ENCODE assay signal across 2 cellular contexts in the genomic region with DNA sequence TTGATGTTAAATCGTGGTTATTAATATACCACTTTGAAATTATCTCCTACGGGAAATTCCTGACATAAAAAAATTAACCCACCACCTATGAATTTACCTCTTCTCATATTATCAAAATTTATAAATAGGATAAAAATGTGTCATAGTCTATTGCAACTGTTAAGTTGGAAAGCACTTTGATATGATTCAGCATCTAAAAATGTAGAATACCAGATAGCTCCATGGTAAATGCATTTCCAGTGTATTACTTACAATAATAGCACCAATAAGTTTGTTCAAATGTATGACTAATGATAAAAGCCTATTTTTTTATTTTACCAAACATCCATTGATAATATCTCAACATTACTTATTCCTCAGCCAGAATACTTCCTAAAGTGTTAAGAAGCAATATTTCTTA.
TF ChIP-seq lines count a peak whose summit lies in the region.

No MANE protein-coding gene starts in this region.

TF ChIP-seq in SK-N-SH treated with all-trans-retinoic acid at 6 μM for 48 hours, 23 proteins besides CTCF, POLR2A, EP300 and RAD21:
- TF ChIP-seq, protein P1, sequence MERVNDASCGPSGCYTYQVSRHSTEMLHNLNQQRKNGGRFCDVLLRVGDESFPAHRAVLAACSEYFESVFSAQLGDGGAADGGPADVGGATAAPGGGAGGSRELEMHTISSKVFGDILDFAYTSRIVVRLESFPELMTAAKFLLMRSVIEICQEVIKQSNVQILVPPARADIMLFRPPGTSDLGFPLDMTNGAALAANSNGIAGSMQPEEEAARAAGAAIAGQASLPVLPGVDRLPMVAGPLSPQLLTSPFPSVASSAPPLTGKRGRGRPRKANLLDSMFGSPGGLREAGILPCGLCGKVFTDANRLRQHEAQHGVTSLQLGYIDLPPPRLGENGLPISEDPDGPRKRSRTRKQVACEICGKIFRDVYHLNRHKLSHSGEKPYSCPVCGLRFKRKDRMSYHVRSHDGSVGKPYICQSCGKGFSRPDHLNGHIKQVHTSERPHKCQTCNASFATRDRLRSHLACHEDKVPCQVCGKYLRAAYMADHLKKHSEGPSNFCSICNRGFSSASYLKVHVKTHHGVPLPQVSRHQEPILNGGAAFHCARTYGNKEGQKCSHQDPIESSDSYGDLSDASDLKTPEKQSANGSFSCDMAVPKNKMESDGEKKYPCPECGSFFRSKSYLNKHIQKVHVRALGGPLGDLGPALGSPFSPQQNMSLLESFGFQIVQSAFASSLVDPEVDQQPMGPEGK (CRISPR knock-in tag; IDR thresholded peaks at IDR 0.05; ENCODE audit: borderline replicate concordance): no peak
- no peak for TF ChIP-seq ZNF565 (CRISPR knock-in tag; conservative IDR thresholded peaks at IDR 0.05; ENCODE audit: low read depth)
- no peak for TF ChIP-seq ZFP3 (CRISPR knock-in tag; IDR thresholded peaks at IDR 0.05)
- TF ChIP-seq ESRRG (CRISPR knock-in tag; IDR thresholded peaks at IDR 0.05): no peak
- no peak for TF ChIP-seq ZNF8 (CRISPR knock-in tag; IDR thresholded peaks at IDR 0.05)
- TF ChIP-seq ZC3H10 (CRISPR knock-in tag; IDR thresholded peaks at IDR 0.05): no peak
- TF ChIP-seq ZNF70 (CRISPR knock-in tag; IDR thresholded peaks at IDR 0.05): no peak
- no peak for TF ChIP-seq TCF4 (CRISPR knock-in tag; IDR thresholded peaks at IDR 0.05; ENCODE audit: borderline replicate concordance)
- TF ChIP-seq TOX (CRISPR knock-in tag; IDR thresholded peaks at IDR 0.05; ENCODE audit: borderline replicate concordance): no peak
- TF ChIP-seq CSDC2 (CRISPR knock-in tag; IDR thresholded peaks at IDR 0.05): no peak
- TF ChIP-seq, protein P2, sequence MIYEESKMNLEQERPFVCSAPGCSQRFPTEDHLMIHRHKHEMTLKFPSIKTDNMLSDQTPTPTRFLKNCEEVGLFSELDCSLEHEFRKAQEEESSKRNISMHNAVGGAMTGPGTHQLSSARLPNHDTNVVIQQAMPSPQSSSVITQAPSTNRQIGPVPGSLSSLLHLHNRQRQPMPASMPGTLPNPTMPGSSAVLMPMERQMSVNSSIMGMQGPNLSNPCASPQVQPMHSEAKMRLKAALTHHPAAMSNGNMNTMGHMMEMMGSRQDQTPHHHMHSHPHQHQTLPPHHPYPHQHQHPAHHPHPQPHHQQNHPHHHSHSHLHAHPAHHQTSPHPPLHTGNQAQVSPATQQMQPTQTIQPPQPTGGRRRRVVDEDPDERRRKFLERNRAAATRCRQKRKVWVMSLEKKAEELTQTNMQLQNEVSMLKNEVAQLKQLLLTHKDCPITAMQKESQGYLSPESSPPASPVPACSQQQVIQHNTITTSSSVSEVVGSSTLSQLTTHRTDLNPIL (CRISPR knock-in tag; IDR thresholded peaks at IDR 0.05; ENCODE audit: low read depth): no peak
- TF ChIP-seq GLIS3 (CRISPR knock-in tag; IDR thresholded peaks at IDR 0.05): no peak
- no peak for TF ChIP-seq ISL1 (CRISPR knock-in tag; IDR thresholded peaks at IDR 0.05)
- no peak for TF ChIP-seq RARB (CRISPR knock-in tag; IDR thresholded peaks at IDR 0.05)
- no peak for TF ChIP-seq OSR1 (CRISPR knock-in tag; IDR thresholded peaks at IDR 0.05)
- TF ChIP-seq BACH2 (CRISPR knock-in tag; IDR thresholded peaks at IDR 0.05; ENCODE audit: borderline replicate concordance): no peak
- no peak for TF ChIP-seq SNAI2 (CRISPR knock-in tag; IDR thresholded peaks at IDR 0.05)

TF ChIP-seq in GM23338, 12 proteins besides CTCF, POLR2A, EP300 and RAD21:
- TF ChIP-seq, protein P3, sequence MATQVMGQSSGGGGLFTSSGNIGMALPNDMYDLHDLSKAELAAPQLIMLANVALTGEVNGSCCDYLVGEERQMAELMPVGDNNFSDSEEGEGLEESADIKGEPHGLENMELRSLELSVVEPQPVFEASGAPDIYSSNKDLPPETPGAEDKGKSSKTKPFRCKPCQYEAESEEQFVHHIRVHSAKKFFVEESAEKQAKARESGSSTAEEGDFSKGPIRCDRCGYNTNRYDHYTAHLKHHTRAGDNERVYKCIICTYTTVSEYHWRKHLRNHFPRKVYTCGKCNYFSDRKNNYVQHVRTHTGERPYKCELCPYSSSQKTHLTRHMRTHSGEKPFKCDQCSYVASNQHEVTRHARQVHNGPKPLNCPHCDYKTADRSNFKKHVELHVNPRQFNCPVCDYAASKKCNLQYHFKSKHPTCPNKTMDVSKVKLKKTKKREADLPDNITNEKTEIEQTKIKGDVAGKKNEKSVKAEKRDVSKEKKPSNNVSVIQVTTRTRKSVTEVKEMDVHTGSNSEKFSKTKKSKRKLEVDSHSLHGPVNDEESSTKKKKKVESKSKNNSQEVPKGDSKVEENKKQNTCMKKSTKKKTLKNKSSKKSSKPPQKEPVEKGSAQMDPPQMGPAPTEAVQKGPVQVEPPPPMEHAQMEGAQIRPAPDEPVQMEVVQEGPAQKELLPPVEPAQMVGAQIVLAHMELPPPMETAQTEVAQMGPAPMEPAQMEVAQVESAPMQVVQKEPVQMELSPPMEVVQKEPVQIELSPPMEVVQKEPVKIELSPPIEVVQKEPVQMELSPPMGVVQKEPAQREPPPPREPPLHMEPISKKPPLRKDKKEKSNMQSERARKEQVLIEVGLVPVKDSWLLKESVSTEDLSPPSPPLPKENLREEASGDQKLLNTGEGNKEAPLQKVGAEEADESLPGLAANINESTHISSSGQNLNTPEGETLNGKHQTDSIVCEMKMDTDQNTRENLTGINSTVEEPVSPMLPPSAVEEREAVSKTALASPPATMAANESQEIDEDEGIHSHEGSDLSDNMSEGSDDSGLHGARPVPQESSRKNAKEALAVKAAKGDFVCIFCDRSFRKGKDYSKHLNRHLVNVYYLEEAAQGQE (IDR thresholded peaks at IDR 0.05; ENCODE audit: unreplicated experiment): no peak
- no peak for TF ChIP-seq JUNB (IDR thresholded peaks at IDR 0.05; ENCODE audit: unreplicated experiment)
- TF ChIP-seq, protein P4, sequence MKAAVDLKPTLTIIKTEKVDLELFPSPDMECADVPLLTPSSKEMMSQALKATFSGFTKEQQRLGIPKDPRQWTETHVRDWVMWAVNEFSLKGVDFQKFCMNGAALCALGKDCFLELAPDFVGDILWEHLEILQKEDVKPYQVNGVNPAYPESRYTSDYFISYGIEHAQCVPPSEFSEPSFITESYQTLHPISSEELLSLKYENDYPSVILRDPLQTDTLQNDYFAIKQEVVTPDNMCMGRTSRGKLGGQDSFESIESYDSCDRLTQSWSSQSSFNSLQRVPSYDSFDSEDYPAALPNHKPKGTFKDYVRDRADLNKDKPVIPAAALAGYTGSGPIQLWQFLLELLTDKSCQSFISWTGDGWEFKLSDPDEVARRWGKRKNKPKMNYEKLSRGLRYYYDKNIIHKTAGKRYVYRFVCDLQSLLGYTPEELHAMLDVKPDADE (IDR thresholded peaks at IDR 0.05): no peak
- no peak for TF ChIP-seq EZH2phosphoT487 (IDR thresholded peaks at IDR 0.05; ENCODE audit: unreplicated experiment)
- TF ChIP-seq CREB1 (CRISPR knock-in tag; IDR thresholded peaks at IDR 0.05; ENCODE audit: low read depth): no peak
- TF ChIP-seq ZNF331 (CRISPR knock-in tag; IDR thresholded peaks at IDR 0.05; ENCODE audit: low read depth): no peak
- TF ChIP-seq POLR2AphosphoS5 (IDR thresholded peaks at IDR 0.05; ENCODE audit: low read depth): no peak
- TF ChIP-seq EZH2 (IDR thresholded peaks at IDR 0.05; ENCODE audit: low read depth, unreplicated experiment): no peak
- TF ChIP-seq, protein P5, sequence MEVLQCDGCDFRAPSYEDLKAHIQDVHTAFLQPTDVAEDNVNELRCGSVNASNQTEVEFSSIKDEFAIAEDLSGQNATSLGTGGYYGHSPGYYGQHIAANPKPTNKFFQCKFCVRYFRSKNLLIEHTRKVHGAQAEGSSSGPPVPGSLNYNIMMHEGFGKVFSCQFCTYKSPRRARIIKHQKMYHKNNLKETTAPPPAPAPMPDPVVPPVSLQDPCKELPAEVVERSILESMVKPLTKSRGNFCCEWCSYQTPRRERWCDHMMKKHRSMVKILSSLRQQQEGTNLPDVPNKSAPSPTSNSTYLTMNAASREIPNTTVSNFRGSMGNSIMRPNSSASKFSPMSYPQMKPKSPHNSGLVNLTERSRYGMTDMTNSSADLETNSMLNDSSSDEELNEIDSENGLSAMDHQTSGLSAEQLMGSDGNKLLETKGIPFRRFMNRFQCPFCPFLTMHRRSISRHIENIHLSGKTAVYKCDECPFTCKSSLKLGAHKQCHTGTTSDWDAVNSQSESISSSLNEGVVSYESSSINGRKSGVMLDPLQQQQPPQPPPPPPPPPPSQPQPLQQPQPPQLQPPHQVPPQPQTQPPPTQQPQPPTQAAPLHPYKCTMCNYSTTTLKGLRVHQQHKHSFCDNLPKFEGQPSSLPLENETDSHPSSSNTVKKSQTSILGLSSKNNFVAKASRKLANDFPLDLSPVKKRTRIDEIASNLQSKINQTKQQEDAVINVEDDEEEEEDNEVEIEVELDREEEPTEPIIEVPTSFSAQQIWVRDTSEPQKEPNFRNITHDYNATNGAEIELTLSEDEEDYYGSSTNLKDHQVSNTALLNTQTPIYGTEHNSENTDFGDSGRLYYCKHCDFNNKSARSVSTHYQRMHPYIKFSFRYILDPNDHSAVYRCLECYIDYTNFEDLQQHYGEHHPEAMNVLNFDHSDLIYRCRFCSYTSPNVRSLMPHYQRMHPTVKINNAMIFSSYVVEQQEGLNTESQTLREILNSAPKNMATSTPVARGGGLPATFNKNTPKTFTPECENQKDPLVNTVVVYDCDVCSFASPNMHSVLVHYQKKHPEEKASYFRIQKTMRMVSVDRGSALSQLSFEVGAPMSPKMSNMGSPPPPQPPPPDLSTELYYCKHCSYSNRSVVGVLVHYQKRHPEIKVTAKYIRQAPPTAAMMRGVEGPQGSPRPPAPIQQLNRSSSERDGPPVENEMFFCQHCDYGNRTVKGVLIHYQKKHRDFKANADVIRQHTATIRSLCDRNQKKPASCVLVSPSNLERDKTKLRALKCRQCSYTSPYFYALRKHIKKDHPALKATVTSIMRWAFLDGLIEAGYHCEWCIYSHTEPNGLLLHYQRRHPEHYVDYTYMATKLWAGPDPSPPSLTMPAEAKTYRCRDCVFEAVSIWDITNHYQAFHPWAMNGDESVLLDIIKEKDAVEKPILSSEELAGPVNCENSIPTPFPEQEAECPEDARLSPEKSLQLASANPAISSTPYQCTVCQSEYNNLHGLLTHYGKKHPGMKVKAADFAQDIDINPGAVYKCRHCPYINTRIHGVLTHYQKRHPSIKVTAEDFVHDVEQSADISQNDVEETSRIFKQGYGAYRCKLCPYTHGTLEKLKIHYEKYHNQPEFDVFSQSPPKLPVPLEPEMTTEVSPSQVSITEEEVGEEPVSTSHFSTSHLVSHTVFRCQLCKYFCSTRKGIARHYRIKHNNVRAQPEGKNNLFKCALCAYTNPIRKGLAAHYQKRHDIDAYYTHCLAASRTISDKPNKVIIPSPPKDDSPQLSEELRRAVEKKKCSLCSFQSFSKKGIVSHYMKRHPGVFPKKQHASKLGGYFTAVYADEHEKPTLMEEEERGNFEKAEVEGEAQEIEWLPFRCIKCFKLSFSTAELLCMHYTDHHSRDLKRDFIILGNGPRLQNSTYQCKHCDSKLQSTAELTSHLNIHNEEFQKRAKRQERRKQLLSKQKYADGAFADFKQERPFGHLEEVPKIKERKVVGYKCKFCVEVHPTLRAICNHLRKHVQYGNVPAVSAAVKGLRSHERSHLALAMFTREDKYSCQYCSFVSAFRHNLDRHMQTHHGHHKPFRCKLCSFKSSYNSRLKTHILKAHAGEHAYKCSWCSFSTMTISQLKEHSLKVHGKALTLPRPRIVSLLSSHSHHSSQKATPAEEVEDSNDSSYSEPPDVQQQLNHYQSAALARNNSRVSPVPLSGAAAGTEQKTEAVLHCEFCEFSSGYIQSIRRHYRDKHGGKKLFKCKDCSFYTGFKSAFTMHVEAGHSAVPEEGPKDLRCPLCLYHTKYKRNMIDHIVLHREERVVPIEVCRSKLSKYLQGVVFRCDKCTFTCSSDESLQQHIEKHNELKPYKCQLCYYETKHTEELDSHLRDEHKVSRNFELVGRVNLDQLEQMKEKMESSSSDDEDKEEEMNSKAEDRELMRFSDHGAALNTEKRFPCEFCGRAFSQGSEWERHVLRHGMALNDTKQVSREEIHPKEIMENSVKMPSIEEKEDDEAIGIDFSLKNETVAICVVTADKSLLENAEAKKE (CRISPR knock-in tag; IDR thresholded peaks at IDR 0.05): no peak
- TF ChIP-seq NANOG (IDR thresholded peaks at IDR 0.05; ENCODE audit: borderline replicate concordance): no peak
- TF ChIP-seq ZNF114 (CRISPR knock-in tag; IDR thresholded peaks at IDR 0.05): no peak
- no peak for TF ChIP-seq STAT1 (IDR thresholded peaks at IDR 0.05; ENCODE audit: unreplicated experiment)
